Comparison of ENCODE assay signal across 21 cellular contexts in genomic region chr2:187136646-187137045, GRCh38.
A peak's percentile ranks its signal among the peaks of the same experiment; 100 is the strongest.
DNase-seq lines count a peak whose midpoint lies in the region; ATAC-seq and TF ChIP-seq lines count a peak whose summit lies in the region.
"Had no signal": no experiment of that assay in that cellular context is flagged by ENCODE, and none has a peak within 500 bp of the region (broad histone marks: within the 10 kb centered on the region; RNA-seq: fewer than 3 reads in every experiment).

No MANE protein-coding gene starts in this region.

- H4K20me1 ChIP-seq in neural progenitor cell (ENCODE audit: low read depth) = no peaks in the 10 kb centered on the region

- no peak overlapping the region for H3K4me2 ChIP-seq in neural progenitor cell

- no peaks in the 10 kb centered on the region for H3K9me3 ChIP-seq in body of pancreas
- H3K9me3 ChIP-seq in neural progenitor cell (ENCODE audit: low read depth) = no peaks in the 10 kb centered on the region

- ATAC-seq in body of pancreas (peak; percentile 12), GM19455 (IDR thresholded peaks at IDR 0.05; ENCODE audit: unreplicated experiment) (no peak)

- H3K36me3 ChIP-seq in body of pancreas (replicated peaks in 1 of 2; ENCODE audit: insufficient read depth in 1 of 2, low read depth in 2 of 2) = no peaks in the 10 kb centered on the region
- H3K36me3 ChIP-seq in neural progenitor cell = no peaks in the 10 kb centered on the region

- H3F3A ChIP-seq in neural progenitor cell (ENCODE audit: low read depth) = no peaks in the 10 kb centered on the region

- H3K27me3 ChIP-seq in body of pancreas = no peaks in the 10 kb centered on the region
- no peaks in the 10 kb centered on the region for H3K27me3 ChIP-seq in neural progenitor cell

- H3K4me3 ChIP-seq in body of pancreas = no peak overlapping the region
- no peak overlapping the region for H3K4me3 ChIP-seq in neural progenitor cell
- H3K4me3 ChIP-seq: SK-N-MC had no signal

- no peak overlapping the region for H3K9ac ChIP-seq in neural progenitor cell

- H3K9me3 Mint-ChIP-seq in neural progenitor cell = no peaks in the 10 kb centered on the region

- no peaks in the 10 kb centered on the region for H3K4me1 Mint-ChIP-seq in neural progenitor cell
- H3K4me1 Mint-ChIP-seq: CD4-positive, alpha-beta memory T cell had no signal

- no peaks in the 10 kb centered on the region for H3K36me3 Mint-ChIP-seq in neural progenitor cell
- H3K36me3 Mint-ChIP-seq: CD4-positive, alpha-beta memory T cell had no signal

- no peak for TF ChIP-seq POLR2A in body of pancreas (IDR thresholded peaks at IDR 0.05)

- H3K27ac Mint-ChIP-seq in neural progenitor cell = no peak overlapping the region
- H3K27ac Mint-ChIP-seq: CD4-positive, alpha-beta memory T cell had no signal

- H3K4me3 Mint-ChIP-seq in neural progenitor cell = no peak overlapping the region
- H3K4me3 Mint-ChIP-seq: CD4-positive, alpha-beta memory T cell had no signal

- TF ChIP-seq CTCF in body of pancreas (IDR thresholded peaks at IDR 0.05) = no peak
- TF ChIP-seq CTCF in neural progenitor cell (IDR thresholded peaks at IDR 0.05) = no peak

- DNase-seq in body of pancreas = no peak
- DNase-seq in dermis blood vessel endothelial cell = peak; percentile 94
- DNase-seq in glomerular endothelial cell (ENCODE audit: extremely low read depth, low read depth, low spot score) = peak; percentile 80
- DNase-seq in neural progenitor cell (ENCODE audit: low spot score) = no peak
- no peak for DNase-seq in RPMI8226
- DNase-seq in DMS53 (lab: John Stamatoyannopoulos, UW) = no peak
- DNase-seq: C1 segment of cervical spinal cord; CD4-positive, alpha-beta memory T cell; COR-L47; NCI-H1048; NCI-H1417; NCI-H1694; NCI-H2029 treated with DMSO at 0.1 percent for 48 hours; NCI-H2171; NCI-H226; NCI-H510A; NCI-H69; SIG-M5 had no signal

- H3K79me2 ChIP-seq in neural progenitor cell (ENCODE audit: low read depth) = no peaks in the 10 kb centered on the region

- 74 to 79% methylated on average over 3 of the region's 3 CpGs for WGBS in body of pancreas, 2 donors

- H3K27ac ChIP-seq in body of pancreas (no peak overlapping the region), neural progenitor cell (no peak overlapping the region)
- H3K27ac ChIP-seq: RWPE1, SK-N-MC had no signal

- peaks cover 2% of the 10 kb centered on the region for H3K27me3 Mint-ChIP-seq in neural progenitor cell (ENCODE audit: insufficient read depth, low read depth)
- H3K27me3 Mint-ChIP-seq: CD4-positive, alpha-beta memory T cell had no signal

- H2AFZ ChIP-seq in neural progenitor cell (replicated peaks) = peak overlapping the region; percentile 2

- H3K4me1 ChIP-seq in body of pancreas = no peaks in the 10 kb centered on the region
- no peaks in the 10 kb centered on the region for H3K4me1 ChIP-seq in neural progenitor cell

- intact Hi-C loops in body of pancreas (cut with DNase I) = no loop called here

Comparison
In these comparisons a context has a peak if more than half of its experiments do, and no peak if none do; other contexts are left out.
1. DNase-seq: peak in dermis blood vessel endothelial cell (single experiment) and glomerular endothelial cell (single experiment); none in body of pancreas (0 of 4), neural progenitor cell (single experiment), RPMI8226 (single experiment) and DMS53 (single experiment).